ENCODE assay signal across 13 cellular contexts in the genomic region with DNA sequence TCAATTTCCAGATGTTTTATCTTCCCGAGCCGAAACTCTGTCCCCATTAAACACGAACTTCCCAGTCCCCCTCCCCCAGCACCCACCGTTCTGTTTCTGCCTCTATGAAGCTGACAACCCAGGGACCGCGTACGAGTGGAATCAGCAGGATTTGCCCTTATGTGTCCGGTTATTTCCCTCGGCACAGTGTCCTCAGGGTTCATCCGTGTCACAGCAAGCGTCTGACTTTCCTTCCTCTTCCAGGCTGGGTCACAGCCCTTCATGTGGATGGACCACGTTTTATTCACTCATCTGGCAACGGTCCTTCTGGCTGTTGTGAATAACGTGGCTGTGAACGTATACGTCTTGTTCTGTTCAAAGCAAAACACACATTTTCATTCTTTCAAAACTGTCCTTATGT. TPM values are rescaled to one million over a fixed set of nuclear protein-coding genes. Genes with fewer than 3 reads are reported as not detected.
A peak's percentile ranks its signal among the peaks of the same experiment; 100 is the strongest.
DNase-seq lines count a peak whose midpoint lies in the region; TF ChIP-seq lines count a peak whose summit lies in the region.
"Had no signal": no experiment of that assay in that cellular context is flagged by ENCODE, and none has a peak within 500 bp of the region (broad histone marks: within the 10 kb centered on the region; RNA-seq: fewer than 3 reads in every experiment).

No MANE protein-coding gene starts in this region.

- H3K23ac ChIP-seq in mesenchymal stem cell (ENCODE audit: low read length in 2 of 2) = no peak overlapping the region

- H3K4me1 ChIP-seq in PC-9 (replicated peaks; ENCODE audit: insufficient read depth) (peaks cover 17% of the 10 kb centered on the region), mesenchymal stem cell (ENCODE audit: control insufficient read depth, insufficient read depth, low read depth, low read length) (peaks cover 42% of the 10 kb centered on the region)

- TSS peak; percentile 91 for BruUV-seq in PC-9 (replicated peaks; lab: Mats Ljungman, UMichigan)

- intact Hi-C loops in PC-9 (cut with micrococcal nuclease; ENCODE audit: unreplicated experiment) = no loop called here

- H2BK5ac ChIP-seq in mesenchymal stem cell (ENCODE audit: low read depth, low read length, poor library complexity, severe bottlenecking) = peak overlapping the region; percentile 0

- CTCF ChIA-PET in PC-9 (lab: Charles Lee) = no interaction called here

- peak overlapping the region; percentile 38 for H3K27ac Mint-ChIP-seq in type B pancreatic cell
- H3K27ac Mint-ChIP-seq: activated CD4-positive, alpha-beta T cell treated with anti-CD3 and anti-CD28 coated beads for 36 hours; activated T-helper 2 cell treated with anti-CD3 and anti-CD28 coated beads, Interferon-gamma antibody, Interleukin-2, Interleukin-4, amounts not matched to agents 10 μg/mL and 5 μg/mL and 100 μg/mL, durations not matched to agents 14 hours and 24 hours and 36 hours had no signal

- no peak overlapping the region for H3K27ac ChIP-seq in PC-9
- H3K27ac ChIP-seq in mesenchymal stem cell (ENCODE audit: low read length, poor library complexity, severe bottlenecking) = no peak overlapping the region

- H3K36me3 ChIP-seq in PC-9 (ENCODE audit: low read depth) = no peaks in the 10 kb centered on the region
- H3K36me3 ChIP-seq in mesenchymal stem cell (ENCODE audit: control insufficient read depth in 1 of 2, insufficient read depth in 2 of 2, low read depth in 1 of 2, low read length in 2 of 2) = no peaks in the 10 kb centered on the region

- H3K79me2 ChIP-seq in PC-9 (ENCODE audit: low read depth) = no peaks in the 10 kb centered on the region

- no peak overlapping the region for H3K18ac ChIP-seq in mesenchymal stem cell (ENCODE audit: low read depth in 1 of 2, low read length in 2 of 2)

- H3K9ac ChIP-seq in mesenchymal stem cell (ENCODE audit: low read length) = peak overlapping the region; percentile 86

- no peak overlapping the region for H3K4ac ChIP-seq in mesenchymal stem cell (ENCODE audit: low read depth in 1 of 2, low read length in 2 of 2)

- H2BK15ac ChIP-seq in mesenchymal stem cell (ENCODE audit: low read depth, poor library complexity, severe bottlenecking) = no peak overlapping the region

- H3K4me3 ChIP-seq in PC-9 = no peak overlapping the region
- H3K4me3 ChIP-seq in mesenchymal stem cell (ENCODE audit: insufficient read depth in 1 of 2, low read depth in 1 of 2, low read length in 2 of 2) = peak overlapping the region in 1 of 2 experiments; percentile 52

- TF ChIP-seq CTCF in PC-9 (conservative IDR thresholded peaks at IDR 0.05) (no peak), type B pancreatic cell (conservative IDR thresholded peaks at IDR 0.05) (no peak)

- no peak overlapping the region for H2BK12ac ChIP-seq in mesenchymal stem cell (ENCODE audit: low read length in 2 of 2)

- no peaks in the 10 kb centered on the region for H3K9me3 ChIP-seq in PC-9 (ENCODE audit: insufficient read depth, low read depth)
- H3K9me3 ChIP-seq in mesenchymal stem cell (ENCODE audit: control insufficient read depth, low read length) = peaks cover 5% of the 10 kb centered on the region

- H3K4me2 ChIP-seq in PC-9 (peak overlapping the region; percentile 98), mesenchymal stem cell (ENCODE audit: low read length, poor library complexity, severe bottlenecking) (peak overlapping the region; percentile 1)

- H4K8ac ChIP-seq in mesenchymal stem cell (ENCODE audit: low read length) = no peak overlapping the region

- no peak overlapping the region for H2BK120ac ChIP-seq in mesenchymal stem cell (ENCODE audit: low read depth, low read length)

- peaks cover 31% of the 10 kb centered on the region for H3K4me1 Mint-ChIP-seq in type B pancreatic cell (ENCODE audit: unreplicated experiment)
- H3K4me1 Mint-ChIP-seq: activated CD4-positive, alpha-beta T cell treated with anti-CD3 and anti-CD28 coated beads for 36 hours had no signal

- H3F3A ChIP-seq in PC-9 (ENCODE audit: insufficient read depth, low read depth) = peaks cover 12% of the 10 kb centered on the region; the same call in 1 of the 2 replicates

- no peak for DNase-seq in PC-9
- peak; percentile 75 to 95 for DNase-seq in dermis microvascular lymphatic vessel endothelial cell (ENCODE audit: low read depth in 2 of 2)
- DNase-seq in mesenchymal stem cell = no peak
- DNase-seq in type B pancreatic cell (ENCODE audit: extremely low spot score, unreplicated experiment) = no peak
- DNase-seq in activated CD4-positive, CD25-positive, alpha-beta regulatory T cell treated with anti-CD3 and anti-CD28 coated beads, Interleukin-2, amount 50 U/mL, for 72 hours = no peak
- no peak for DNase-seq in hypothalamus (lab: John Stamatoyannopoulos, UW)
- no peak for DNase-seq in activated CD8-positive, alpha-beta memory T cell treated with anti-CD3 and anti-CD28 coated beads, Interleukin-2, amount 50 U/mL, for 4 hours
- DNase-seq: activated CD4-positive, alpha-beta T cell treated with anti-CD3 and anti-CD28 coated beads for 36 hours; NCI-H1436 treated with DMSO at 0.1 percent for 48 hours; NCI-H748 treated with DMSO at 0.1 percent for 48 hours; stimulated activated CD4-positive, alpha-beta T cell treated with anti-CD3 and anti-CD28 coated beads, Interleukin-2, amount 100 ng/mL, for 48 hours; stimulated activated naive CD8-positive, alpha-beta T cell treated with anti-CD3 and anti-CD28 coated beads, Interleukin-15, Interleukin-2, amounts not matched to agents 100 U/mL and 50 U/mL, for 24 hours had no signal

- peaks cover 6% of the 10 kb centered on the region for H3K27me3 Mint-ChIP-seq in type B pancreatic cell

- no peaks in the 10 kb centered on the region for H4K20me1 ChIP-seq in PC-9 (ENCODE audit: insufficient read depth)

- no peaks in the 10 kb centered on the region for H3K9me2 ChIP-seq in PC-9 (ENCODE audit: insufficient read depth)

- H3K9me3 Mint-ChIP-seq in type B pancreatic cell = no peaks in the 10 kb centered on the region
- H3K9me3 Mint-ChIP-seq: activated T-helper 2 cell treated with anti-CD3 and anti-CD28 coated beads, Interferon-gamma antibody, Interleukin-2, Interleukin-4, amounts not matched to agents 10 μg/mL and 5 μg/mL and 100 μg/mL, durations not matched to agents 14 hours and 24 hours and 36 hours had no signal

- H3K36me3 Mint-ChIP-seq in type B pancreatic cell = no peaks in the 10 kb centered on the region

- 82% methylated on average over 16 of the region's 16 CpGs for WGBS in mesenchymal stem cell

- H3K4me3 Mint-ChIP-seq in type B pancreatic cell = no peak overlapping the region
- H3K4me3 Mint-ChIP-seq: activated CD4-positive, alpha-beta T cell treated with anti-CD3 and anti-CD28 coated beads for 36 hours had no signal

- H3K79me1 ChIP-seq in mesenchymal stem cell (replicated peaks; ENCODE audit: low read length, poor library complexity, severe bottlenecking) = no peaks in the 10 kb centered on the region

- POLR2A ChIA-PET in PC-9 (lab: Charles Lee; ENCODE audit: unreplicated experiment) = no interaction called here

- peak overlapping the region; percentile 2 for H4K91ac ChIP-seq in mesenchymal stem cell (ENCODE audit: low read length)

- H2AFZ ChIP-seq in PC-9 (no peak overlapping the region), mesenchymal stem cell (ENCODE audit: low read depth, low read length) (no peak overlapping the region)

- H3K14ac ChIP-seq in mesenchymal stem cell (ENCODE audit: low read length in 2 of 2) = no peak overlapping the region

- no peaks in the 10 kb centered on the region for H3K27me3 ChIP-seq in PC-9 (ENCODE audit: insufficient read depth, low read depth)
- H3K27me3 ChIP-seq in mesenchymal stem cell (ENCODE audit: control insufficient read depth in 1 of 2, insufficient read depth in 1 of 2, low read length in 2 of 2) = no peaks in the 10 kb centered on the region

- peak overlapping the region; percentile 57 for H2AK5ac ChIP-seq in mesenchymal stem cell (ENCODE audit: low read length, severe bottlenecking)

RNA-seq across cellular contexts. Expression of a gene that starts 31.3 kb away (rescaled TPM):
- total RNA-seq in PC-9 (2021) (44.6 and 61.7 TPM in 2 replicates), dermis microvascular lymphatic vessel endothelial cell (59.2 and 108 TPM in 2 replicates), type B pancreatic cell (ENCODE audit: low replicate concordance) (76.2 and 145 TPM in 2 replicates)
- 15.1 TPM for polyA plus RNA-seq in mesenchymal stem cell (2013, experiment 1 of 2)
- 14.1 TPM for polyA plus RNA-seq in mesenchymal stem cell (2013, experiment 2 of 2)

Comparison
In these comparisons a context has a peak if more than half of its experiments do, and no peak if none do; other contexts are left out.
1. DNase-seq: peak in dermis microvascular lymphatic vessel endothelial cell (2 of 2); none in PC-9 (0 of 2), mesenchymal stem cell (single experiment), type B pancreatic cell (single experiment), activated CD4-positive, CD25-positive, alpha-beta regulatory T cell treated with anti-CD3 and anti-CD28 coated beads, Interleukin-2, amount 50 U/mL, for 72 hours (single experiment), hypothalamus (0 of 51) and activated CD8-positive, alpha-beta memory T cell treated with anti-CD3 and anti-CD28 coated beads, Interleukin-2, amount 50 U/mL, for 4 hours (single experiment).